Comparison of ENCODE assay signal across 12 cellular contexts in genomic region chr15:68704496-68705021, GRCh38.
A peak's percentile ranks its signal among the peaks of the same experiment; 100 is the strongest.
DNase-seq lines count a peak whose midpoint lies in the region; ATAC-seq, FAIRE-seq and TF ChIP-seq lines count a peak whose summit lies in the region.
"Had no signal": no experiment of that assay in that cellular context is flagged by ENCODE, and none has a peak within 500 bp of the region (broad histone marks: within the 10 kb centered on the region; RNA-seq: fewer than 3 reads in every experiment).

No MANE protein-coding gene starts in this region.

- H3K27me3 Mint-ChIP-seq in activated naive CD8-positive, alpha-beta T cell treated with anti-CD3 and anti-CD28 coated beads for 36 hours = peaks cover 8% of the 10 kb centered on the region
- H3K27me3 Mint-ChIP-seq in CD8-positive, alpha-beta T cell (ENCODE audit: low read depth) = peaks cover 5% of the 10 kb centered on the region

- H3K4me1 ChIP-seq in pancreas = peaks cover 0 to 2% (median 0%) of the 10 kb centered on the region in 3 donors
- H3K4me1 ChIP-seq in CD8-positive, alpha-beta T cell (ENCODE audit: insufficient read depth, low read length) = no peaks in the 10 kb centered on the region
- H3K4me1 ChIP-seq in Karpas-422 (ENCODE audit: low read length) = no peaks in the 10 kb centered on the region

- TF ChIP-seq CTCF in WERI-Rb-1 (IDR thresholded peaks at IDR 0.05; ENCODE audit: low read depth, low read length) (no peak), pancreas (IDR thresholded peaks at IDR 0.05) (no peak)
- no peak for TF ChIP-seq CTCF in CD8-positive, alpha-beta T cell (IDR thresholded peaks at IDR 0.05)

- intact Hi-C loops in left cardiac atrium (cut with DNase I) (loop anchor here in 1 of 2 donors (10.0 kb wide), 1 partner anchor 110 kb away; no protein-coding TSS in a partner anchor), pancreas (cut with DNase I) (no loop called here)
- intact Hi-C loops in CD8-positive, alpha-beta T cell (cut with DNase I, micrococcal nuclease) = no loop called here

- H3K27me3 ChIP-seq in WERI-Rb-1 (ENCODE audit: insufficient read depth, low read depth, severe bottlenecking) (no peaks in the 10 kb centered on the region), pancreas (no peaks in the 10 kb centered on the region), Karpas-422 (ENCODE audit: low read length) (no peaks in the 10 kb centered on the region)
- no peaks in the 10 kb centered on the region for H3K27me3 ChIP-seq in CD8-positive, alpha-beta T cell (ENCODE audit: insufficient read depth, low read length)

- H3K4me3 ChIP-seq in WERI-Rb-1 (ENCODE audit: low read depth, low read length) (no peak overlapping the region), pancreas (no peak overlapping the region), Karpas-422 (ENCODE audit: low read length) (no peak overlapping the region)
- H3K4me3 ChIP-seq in CD8-positive, alpha-beta T cell (ENCODE audit: low read depth, low read length) = no peak overlapping the region

- H3K9me3 Mint-ChIP-seq in activated naive CD8-positive, alpha-beta T cell treated with anti-CD3 and anti-CD28 coated beads for 36 hours = no peaks in the 10 kb centered on the region
- no peaks in the 10 kb centered on the region for H3K9me3 Mint-ChIP-seq in CD8-positive, alpha-beta T cell
- H3K9me3 Mint-ChIP-seq: stimulated activated memory B cell treated with anti-CD40 and anti-IgM and Interleukin-4, amounts not matched to agents 10 μg/mL and 1 μg/mL and 100 μg/mL, for 72 hours had no signal

- no peaks in the 10 kb centered on the region for H3K9me2 ChIP-seq in Karpas-422 (replicated peaks; ENCODE audit: insufficient read depth, low read length)

- 7 to 10% methylated on average over 6 of the region's 6 CpGs for WGBS in pancreas, 2 donors

- peak; percentile 79 for ATAC-seq in left cardiac atrium
- ATAC-seq in pancreas = peak in 3 of 4 donors; percentile 31 to 65 (median 61)
- no peak for ATAC-seq in CD8-positive, alpha-beta T cell
- ATAC-seq: stimulated activated memory B cell treated with anti-CD40 and anti-IgM and Interleukin-4, amounts not matched to agents 10 μg/mL and 1 μg/mL and 100 μg/mL, for 72 hours had no signal

- H3K4me1 Mint-ChIP-seq in activated naive CD8-positive, alpha-beta T cell treated with anti-CD3 and anti-CD28 coated beads for 36 hours = no peaks in the 10 kb centered on the region
- no peaks in the 10 kb centered on the region for H3K4me1 Mint-ChIP-seq in CD8-positive, alpha-beta T cell (ENCODE audit: low read depth)
- H3K4me1 Mint-ChIP-seq: stimulated activated memory B cell treated with anti-CD40 and anti-IgM and Interleukin-4, amounts not matched to agents 10 μg/mL and 1 μg/mL and 100 μg/mL, for 72 hours had no signal

- H3K79me2 ChIP-seq in Karpas-422 (ENCODE audit: low read length) = no peaks in the 10 kb centered on the region

- no peak overlapping the region for H3K4me3 Mint-ChIP-seq in activated naive CD8-positive, alpha-beta T cell treated with anti-CD3 and anti-CD28 coated beads for 36 hours
- no peak overlapping the region for H3K4me3 Mint-ChIP-seq in CD8-positive, alpha-beta T cell
- H3K4me3 Mint-ChIP-seq: stimulated activated memory B cell treated with anti-CD40 and anti-IgM and Interleukin-4, amounts not matched to agents 10 μg/mL and 1 μg/mL and 100 μg/mL, for 72 hours had no signal

- H3K36me3 ChIP-seq in WERI-Rb-1 (peaks cover 2% of the 10 kb centered on the region; the same call in 1 of the 2 replicates), pancreas (no peaks in the 10 kb centered on the region), Karpas-422 (ENCODE audit: insufficient read depth, low read length) (no peaks in the 10 kb centered on the region)
- H3K36me3 ChIP-seq in CD8-positive, alpha-beta T cell (ENCODE audit: insufficient read depth, low read length) = no peaks in the 10 kb centered on the region

- no peak for FAIRE-seq in pancreas (lab: Jason Lieb, UNC)

- H3K9me3 ChIP-seq in WERI-Rb-1 (ENCODE audit: severe bottlenecking) (no peaks in the 10 kb centered on the region), pancreas (no peaks in the 10 kb centered on the region), Karpas-422 (ENCODE audit: low read length) (no peaks in the 10 kb centered on the region)
- H3K9me3 ChIP-seq in CD8-positive, alpha-beta T cell (ENCODE audit: low read length) = no peaks in the 10 kb centered on the region

- H2AFZ ChIP-seq in Karpas-422 (ENCODE audit: low read length) = no peak overlapping the region

- H3K36me3 Mint-ChIP-seq in activated naive CD8-positive, alpha-beta T cell treated with anti-CD3 and anti-CD28 coated beads for 36 hours = no peaks in the 10 kb centered on the region
- H3K36me3 Mint-ChIP-seq in CD8-positive, alpha-beta T cell = no peaks in the 10 kb centered on the region
- H3K36me3 Mint-ChIP-seq: stimulated activated memory B cell treated with anti-CD40 and anti-IgM and Interleukin-4, amounts not matched to agents 10 μg/mL and 1 μg/mL and 100 μg/mL, for 72 hours had no signal

- H4K20me1 ChIP-seq in Karpas-422 (ENCODE audit: insufficient read depth, low read depth, low read length) = no peaks in the 10 kb centered on the region

- H3K9ac ChIP-seq in Karpas-422 (ENCODE audit: low read length) = no peak overlapping the region

- POLR2A ChIA-PET in CD8-positive, alpha-beta T cell (lab: Charles Lee) = no interaction called here

- no peak overlapping the region for H3K27ac Mint-ChIP-seq in activated naive CD8-positive, alpha-beta T cell treated with anti-CD3 and anti-CD28 coated beads for 36 hours
- H3K27ac Mint-ChIP-seq in CD8-positive, alpha-beta T cell = no peak overlapping the region
- H3K27ac Mint-ChIP-seq: stimulated activated memory B cell treated with anti-CD40 and anti-IgM and Interleukin-4, amounts not matched to agents 10 μg/mL and 1 μg/mL and 100 μg/mL, for 72 hours had no signal

- peak overlapping the region; percentile 71 for H3K27ac ChIP-seq in WERI-Rb-1
- no peak overlapping the region for H3K27ac ChIP-seq in pancreas
- no peak overlapping the region for H3K27ac ChIP-seq in CD8-positive, alpha-beta T cell (ENCODE audit: low read depth, low read length)
- H3K27ac ChIP-seq in Karpas-422 (ENCODE audit: low read length) = no peak overlapping the region

- CTCF ChIA-PET in CD8-positive, alpha-beta T cell (lab: Charles Lee) = interaction anchor here (1.3 kb wide), 2 partner anchors 27 to 171 kb away, joined by 3 to 4 read pairs; no protein-coding TSS in a partner anchor

- no peak overlapping the region for H3K4me2 ChIP-seq in Karpas-422 (ENCODE audit: low read depth, low read length, poor library complexity, severe bottlenecking)

- DNase-seq in ELF-1 (ENCODE audit: low read depth, low spot score) (peak; percentile 65), WERI-Rb-1 (peak; percentile 69), left cardiac atrium (peak; percentile 66), pancreas (no peak), HuH-7 (ENCODE audit: low spot score) (no peak), Karpas-422 (no peak)
- DNase-seq in activated naive CD8-positive, alpha-beta T cell treated with anti-CD3 and anti-CD28 coated beads for 36 hours = no peak
- no peak for DNase-seq in CD8-positive, alpha-beta T cell
- DNase-seq: activated T-cell treated with anti-CD3 and anti-CD28 coated beads, Interleukin-2, amount 50 U/mL, for 48 hours; NCI-H1417 treated with DMSO at 0.1 percent for 48 hours; stimulated activated CD4-positive, alpha-beta T cell treated with anti-CD3 and anti-CD28 coated beads, Interleukin-15, amount 100 ng/mL, for 24 hours had no signal

Comparison
In these comparisons a context has a peak if more than half of its experiments do, and no peak if none do; other contexts are left out.
1. DNase-seq: peak in ELF-1 (single experiment), WERI-Rb-1 (single experiment) and left cardiac atrium (single experiment); none in pancreas (0 of 6), HuH-7 (single experiment), activated naive CD8-positive, alpha-beta T cell treated with anti-CD3 and anti-CD28 coated beads for 36 hours (single experiment), CD8-positive, alpha-beta T cell (0 of 7) and Karpas-422 (single experiment).